Comparison of ENCODE assay signal across 21 cellular contexts in the genomic region with DNA sequence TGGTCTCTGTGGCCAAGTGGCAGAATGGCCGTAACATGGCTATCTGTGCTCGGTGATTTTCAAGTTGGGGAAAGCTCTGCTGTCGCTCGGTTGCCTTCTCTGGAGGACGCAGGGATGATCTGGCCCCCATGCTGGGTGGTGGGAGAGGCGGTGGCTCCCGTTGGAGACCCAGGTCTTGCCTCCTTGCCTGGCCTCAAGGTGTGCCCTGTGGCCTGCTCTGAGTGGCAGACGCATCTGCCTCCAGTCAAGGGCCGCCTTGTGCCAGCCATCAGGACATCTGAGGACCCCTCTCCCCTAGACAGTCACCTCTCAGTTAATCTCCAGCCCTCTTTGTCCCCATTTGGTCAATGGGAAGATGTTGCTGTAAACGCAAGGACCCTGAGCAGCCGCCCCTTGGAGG.
"Had no signal": no experiment of that assay in that cellular context is flagged by ENCODE, and none has a peak within 500 bp of the region (broad histone marks: within the 10 kb centered on the region; RNA-seq: fewer than 3 reads in every experiment).

No MANE protein-coding gene starts in this region.

- H3K36me3 ChIP-seq: adrenal gland, heart right ventricle, lower lobe of right lung, tibial artery had no signal

- DNase-seq: activated CD8-positive, alpha-beta memory T cell treated with anti-CD3 and anti-CD28 coated beads for 24 hours; activated CD8-positive, alpha-beta memory T cell treated with anti-CD3 and anti-CD28 coated beads, Interleukin-2, amount 50 U/mL, for 4 hours; activated naive CD4-positive, alpha-beta T cell; activated T-cell treated with anti-CD3 and anti-CD28 coated beads, Interleukin-2, amount 50 U/mL, for 24 hours; adrenal gland; cerebellar nuclear complex; cortex of kidney; heart right ventricle; lower lobe of right lung; natural killer cell; stimulated activated CD4-positive, alpha-beta T cell treated with anti-CD3 and anti-CD28 coated beads, Interleukin-12 subunit alpha, Interleukin-12 subunit beta, amount 100 ng/mL, for 4 hours; stimulated activated CD4-positive, alpha-beta T cell treated with anti-CD3 and anti-CD28 coated beads, Interleukin-4, amount 100 ng/mL, for 4 hours; stimulated activated naive CD8-positive, alpha-beta T cell treated with anti-CD3 and anti-CD28 coated beads, Interleukin-15, amount 100 ng/mL, for 72 hours; T-helper 1 cell; T-helper 9 cell; tibial artery had no signal

- H3K27ac ChIP-seq: lower lobe of right lung, tibial artery had no signal

- H3K9me3 ChIP-seq: adrenal gland, heart right ventricle, lower lobe of right lung, tibial artery had no signal

- H3K4me3 ChIP-seq: adrenal gland, heart right ventricle, lower lobe of right lung, tibial artery had no signal

- H3K4me3 Mint-ChIP-seq: activated naive CD8-positive, alpha-beta T cell; activated T-cell treated with anti-CD3 and anti-CD28 coated beads, Interleukin-2, amount 50 U/mL, for 24 hours; natural killer cell; stimulated activated naive CD8-positive, alpha-beta T cell treated with anti-CD3 and anti-CD28 coated beads, Interleukin-15, amount 100 ng/mL, for 72 hours; WTC11 had no signal

- H3K27me3 ChIP-seq: adrenal gland, heart right ventricle, tibial artery had no signal

- H3K27ac Mint-ChIP-seq: activated T-helper 2 cell treated with anti-CD3 and anti-CD28 coated beads, Interferon-gamma antibody, Interleukin-2, Interleukin-4, amounts not matched to agents 10 μg/mL and 5 μg/mL and 100 μg/mL, durations not matched to agents 14 hours and 24 hours and 36 hours; natural killer cell; progenitor cell of endocrine pancreas; WTC11 had no signal

- ATAC-seq: left lobe of liver; natural killer cell; stimulated activated naive CD8-positive, alpha-beta T cell treated with anti-CD3 and anti-CD28 coated beads, Interleukin-15, amount 100 ng/mL, for 72 hours; WTC11 had no signal

- H3K27me3 Mint-ChIP-seq: activated naive CD8-positive, alpha-beta T cell; activated T-cell treated with anti-CD3 and anti-CD28 coated beads, Interleukin-2, amount 50 U/mL, for 24 hours; progenitor cell of endocrine pancreas; stimulated activated naive CD8-positive, alpha-beta T cell treated with anti-CD3 and anti-CD28 coated beads, Interleukin-15, amount 100 ng/mL, for 72 hours had no signal

- H3K9me3 Mint-ChIP-seq: activated T-cell treated with anti-CD3 and anti-CD28 coated beads, Interleukin-2, amount 50 U/mL, for 24 hours; activated T-helper 2 cell treated with anti-CD3 and anti-CD28 coated beads, Interferon-gamma antibody, Interleukin-2, Interleukin-4, amounts not matched to agents 10 μg/mL and 5 μg/mL and 100 μg/mL, durations not matched to agents 14 hours and 24 hours and 36 hours; natural killer cell; stimulated activated naive CD8-positive, alpha-beta T cell treated with anti-CD3 and anti-CD28 coated beads, Interleukin-15, amount 100 ng/mL, for 72 hours; WTC11 had no signal

- H3K36me3 Mint-ChIP-seq: natural killer cell, WTC11 had no signal
